In the genomic region with DNA sequence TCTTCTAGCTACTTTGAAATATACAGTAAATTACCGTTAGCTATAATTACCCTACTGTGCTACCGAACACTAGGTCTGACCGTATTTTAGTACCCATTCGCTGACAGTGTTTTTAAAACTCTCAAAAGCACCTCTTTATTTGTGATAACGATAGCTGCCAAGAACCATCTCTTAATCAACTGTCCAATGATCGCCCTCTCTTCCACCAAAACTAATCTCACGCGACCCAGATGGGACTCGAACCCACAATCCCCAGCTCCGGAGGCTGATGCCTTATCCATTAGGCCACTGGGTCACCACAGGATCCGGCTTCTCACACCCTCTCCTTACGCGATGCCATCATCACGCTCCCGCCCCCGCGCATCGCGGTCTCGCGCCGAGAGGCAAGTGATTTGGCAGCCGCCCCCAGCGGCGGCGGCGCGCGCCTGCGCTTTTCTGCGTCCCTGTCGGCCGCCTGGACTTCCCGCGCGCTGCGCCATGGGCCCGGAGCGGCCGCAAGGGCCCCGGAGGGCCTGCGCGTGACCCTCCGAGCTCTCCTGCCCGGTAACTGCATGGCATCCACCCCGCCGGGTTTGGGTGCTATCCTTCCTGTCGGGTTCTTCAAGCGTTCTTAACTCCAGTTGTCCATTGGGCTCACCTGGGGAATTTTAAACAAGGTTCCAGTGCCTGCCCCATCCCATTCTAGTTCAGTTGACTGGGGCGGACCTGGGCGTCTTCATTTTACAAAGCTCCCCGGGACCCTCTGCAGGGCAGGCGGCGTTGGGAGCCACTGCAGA, we compare ENCODE assay signal across 1 cellular context.
TF ChIP-seq lines count a peak whose summit lies in the region.

No MANE protein-coding gene starts in this region.

TF ChIP-seq in HepG2, 621 proteins besides CTCF, POLR2A, EP300 and RAD21 (continued from another document and continues in another):
- TF ChIP-seq NFAT5 (CRISPR knock-in tag; IDR thresholded peaks at IDR 0.05): peak; percentile 65
- TF ChIP-seq FOXA1 (IDR thresholded peaks at IDR 0.05): no peak
- TF ChIP-seq FOXA1 (CRISPR knock-in tag; IDR thresholded peaks at IDR 0.05): peak; percentile 44; the same call in 1 of the 2 replicates
- TF ChIP-seq NR3C1 (CRISPR knock-in tag; IDR thresholded peaks at IDR 0.05): no peak
- TF ChIP-seq ELF1 (CRISPR knock-in tag; IDR thresholded peaks at IDR 0.05): peak; percentile 69; the same call in 1 of the 2 replicates
- TF ChIP-seq TCF12 (IDR thresholded peaks at IDR 0.05): no peak
- TF ChIP-seq TCF12 (CRISPR knock-in tag; IDR thresholded peaks at IDR 0.05): peak; percentile 93
- TF ChIP-seq, protein P1, sequence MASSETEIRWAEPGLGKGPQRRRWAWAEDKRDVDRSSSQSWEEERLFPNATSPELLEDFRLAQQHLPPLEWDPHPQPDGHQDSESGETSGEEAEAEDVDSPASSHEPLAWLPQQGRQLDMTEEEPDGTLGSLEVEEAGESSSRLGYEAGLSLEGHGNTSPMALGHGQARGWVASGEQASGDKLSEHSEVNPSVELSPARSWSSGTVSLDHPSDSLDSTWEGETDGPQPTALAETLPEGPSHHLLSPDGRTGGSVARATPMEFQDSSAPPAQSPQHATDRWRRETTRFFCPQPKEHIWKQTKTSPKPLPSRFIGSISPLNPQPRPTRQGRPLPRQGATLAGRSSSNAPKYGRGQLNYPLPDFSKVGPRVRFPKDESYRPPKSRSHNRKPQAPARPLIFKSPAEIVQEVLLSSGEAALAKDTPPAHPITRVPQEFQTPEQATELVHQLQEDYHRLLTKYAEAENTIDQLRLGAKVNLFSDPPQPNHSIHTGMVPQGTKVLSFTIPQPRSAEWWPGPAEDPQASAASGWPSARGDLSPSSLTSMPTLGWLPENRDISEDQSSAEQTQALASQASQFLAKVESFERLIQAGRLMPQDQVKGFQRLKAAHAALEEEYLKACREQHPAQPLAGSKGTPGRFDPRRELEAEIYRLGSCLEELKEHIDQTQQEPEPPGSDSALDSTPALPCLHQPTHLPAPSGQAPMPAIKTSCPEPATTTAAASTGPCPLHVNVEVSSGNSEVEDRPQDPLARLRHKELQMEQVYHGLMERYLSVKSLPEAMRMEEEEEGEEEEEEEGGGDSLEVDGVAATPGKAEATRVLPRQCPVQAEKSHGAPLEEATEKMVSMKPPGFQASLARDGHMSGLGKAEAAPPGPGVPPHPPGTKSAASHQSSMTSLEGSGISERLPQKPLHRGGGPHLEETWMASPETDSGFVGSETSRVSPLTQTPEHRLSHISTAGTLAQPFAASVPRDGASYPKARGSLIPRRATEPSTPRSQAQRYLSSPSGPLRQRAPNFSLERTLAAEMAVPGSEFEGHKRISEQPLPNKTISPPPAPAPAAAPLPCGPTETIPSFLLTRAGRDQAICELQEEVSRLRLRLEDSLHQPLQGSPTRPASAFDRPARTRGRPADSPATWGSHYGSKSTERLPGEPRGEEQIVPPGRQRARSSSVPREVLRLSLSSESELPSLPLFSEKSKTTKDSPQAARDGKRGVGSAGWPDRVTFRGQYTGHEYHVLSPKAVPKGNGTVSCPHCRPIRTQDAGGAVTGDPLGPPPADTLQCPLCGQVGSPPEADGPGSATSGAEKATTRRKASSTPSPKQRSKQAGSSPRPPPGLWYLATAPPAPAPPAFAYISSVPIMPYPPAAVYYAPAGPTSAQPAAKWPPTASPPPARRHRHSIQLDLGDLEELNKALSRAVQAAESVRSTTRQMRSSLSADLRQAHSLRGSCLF (CRISPR knock-in tag; IDR thresholded peaks at IDR 0.05; ENCODE audit: borderline replicate concordance): no peak; the same call in 1 of the 2 replicates
- TF ChIP-seq DMAP1 (CRISPR knock-in tag; IDR thresholded peaks at IDR 0.05): peak; percentile 91
- peak; percentile 85 for TF ChIP-seq ELF3 (CRISPR knock-in tag; IDR thresholded peaks at IDR 0.05)
- TF ChIP-seq MIER2 (CRISPR knock-in tag; IDR thresholded peaks at IDR 0.05): peak; percentile 80
- TF ChIP-seq, protein P2, sequence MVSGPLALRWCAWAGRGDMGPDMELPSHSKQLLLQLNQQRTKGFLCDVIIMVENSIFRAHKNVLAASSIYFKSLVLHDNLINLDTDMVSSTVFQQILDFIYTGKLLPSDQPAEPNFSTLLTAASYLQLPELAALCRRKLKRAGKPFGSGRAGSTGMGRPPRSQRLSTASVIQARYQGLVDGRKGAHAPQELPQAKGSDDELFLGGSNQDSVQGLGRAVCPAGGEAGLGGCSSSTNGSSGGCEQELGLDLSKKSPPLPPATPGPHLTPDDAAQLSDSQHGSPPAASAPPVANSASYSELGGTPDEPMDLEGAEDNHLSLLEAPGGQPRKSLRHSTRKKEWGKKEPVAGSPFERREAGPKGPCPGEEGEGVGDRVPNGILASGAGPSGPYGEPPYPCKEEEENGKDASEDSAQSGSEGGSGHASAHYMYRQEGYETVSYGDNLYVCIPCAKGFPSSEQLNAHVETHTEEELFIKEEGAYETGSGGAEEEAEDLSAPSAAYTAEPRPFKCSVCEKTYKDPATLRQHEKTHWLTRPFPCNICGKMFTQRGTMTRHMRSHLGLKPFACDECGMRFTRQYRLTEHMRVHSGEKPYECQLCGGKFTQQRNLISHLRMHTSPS (CRISPR knock-in tag; IDR thresholded peaks at IDR 0.05; ENCODE audit: low read depth): 0 out of 2 replicates have a peak, but pooled peaks have one; percentile 4
- TF ChIP-seq MYC (CRISPR knock-in tag; IDR thresholded peaks at IDR 0.05; ENCODE audit: borderline replicate concordance): peak; percentile 92
- 0 out of 2 replicates have a peak, but pooled peaks have one; percentile 98 for TF ChIP-seq ZNF597 (CRISPR knock-in tag; IDR thresholded peaks at IDR 0.05)
- TF ChIP-seq ZNF740 (CRISPR knock-in tag; IDR thresholded peaks at IDR 0.05): peak; percentile 76
- TF ChIP-seq E2F5 (CRISPR knock-in tag; conservative IDR thresholded peaks at IDR 0.05): peak; percentile 94
- TF ChIP-seq ZNF772 (CRISPR knock-in tag; IDR thresholded peaks at IDR 0.05): peak; percentile 95
- peak; percentile 80 for TF ChIP-seq GABPB1 (CRISPR knock-in tag; IDR thresholded peaks at IDR 0.05)
- TF ChIP-seq ZFP62 (CRISPR knock-in tag; IDR thresholded peaks at IDR 0.05): peak; percentile 82; the same call in 1 of the 2 replicates
- TF ChIP-seq NFKBIZ (CRISPR knock-in tag; IDR thresholded peaks at IDR 0.05): peak; percentile 87; the same call in 1 of the 2 replicates
- TF ChIP-seq ETS1 (CRISPR knock-in tag; IDR thresholded peaks at IDR 0.05): peak; percentile 51; the same call in 1 of the 2 replicates
- peak; percentile 63; the same call in 1 of the 2 replicates for TF ChIP-seq SNAPC5 (CRISPR knock-in tag; IDR thresholded peaks at IDR 0.05; ENCODE audit: borderline replicate concordance)
- TF ChIP-seq, protein P3, sequence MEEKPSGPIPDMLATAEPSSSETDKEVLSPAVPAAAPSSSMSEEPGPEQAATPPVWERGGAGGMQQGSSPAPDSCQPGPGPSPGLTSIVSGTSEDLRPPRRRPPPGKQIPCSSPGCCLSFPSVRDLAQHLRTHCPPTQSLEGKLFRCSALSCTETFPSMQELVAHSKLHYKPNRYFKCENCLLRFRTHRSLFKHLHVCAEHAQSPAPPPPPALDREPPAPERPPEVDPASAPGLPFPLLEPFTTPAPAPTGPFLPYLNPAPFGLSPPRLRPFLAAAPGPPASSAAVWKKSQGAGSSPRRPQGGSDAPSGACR (CRISPR knock-in tag; IDR thresholded peaks at IDR 0.05): peak; percentile 97
- TF ChIP-seq EZH2 (conservative IDR thresholded peaks at IDR 0.05; ENCODE audit: low read depth, low read length): no peak
